Comparison of ENCODE assay signal across 32 cellular contexts in genomic region chr7:2488681-2489080, GRCh38. TPM values are rescaled to one million over a fixed set of nuclear protein-coding genes. Genes with fewer than 3 reads are reported as not detected.
A peak's percentile ranks its signal among the peaks of the same experiment; 100 is the strongest.
DNase-seq lines count a peak whose midpoint lies in the region; ATAC-seq, FAIRE-seq and TF ChIP-seq lines count a peak whose summit lies in the region.
"Had no signal": no experiment of that assay in that cellular context is flagged by ENCODE, and none has a peak within 500 bp of the region (broad histone marks: within the 10 kb centered on the region; RNA-seq: fewer than 3 reads in every experiment).

No MANE protein-coding gene starts in this region.

- TF ChIP-seq POLR2A in suprapubic skin (IDR thresholded peaks at IDR 0.05): no peak

- H3K4me3 ChIP-seq in BLaER1 (peak overlapping the region; percentile 20; the same call in 1 of the 2 replicates), coronary artery (peak overlapping the region; percentile 14), suprapubic skin (no peak overlapping the region)
- H3K4me3 ChIP-seq: GM12878, spleen had no signal

- H3K27ac Mint-ChIP-seq in naive B cell: peak overlapping the region in 4 of 6 donors; percentile 21 to 89 (median 55)

- H3K36me3 ChIP-seq in BLaER1 (no peaks in the 10 kb centered on the region), suprapubic skin (no peaks in the 10 kb centered on the region)
- H3K36me3 ChIP-seq: spleen had no signal

- H3K4me3 Mint-ChIP-seq in naive B cell: peak overlapping the region in 1 of 8 donors; percentile 49
- H3K4me3 Mint-ChIP-seq: activated T-cell treated with anti-CD3 and anti-CD28 coated beads, Interleukin-2, amount 50 U/mL, for 4 hours; endodermal cell had no signal

- H3K4me2 ChIP-seq in BLaER1: peak overlapping the region; percentile 92
- H3K4me2 ChIP-seq: KMS-11 had no signal

- H3K4me1 Mint-ChIP-seq in naive B cell: peaks cover 2 to 22% (median 17%) of the 10 kb centered on the region in 3 donors
- H3K4me1 Mint-ChIP-seq: endodermal cell had no signal

- H3K27me3 ChIP-seq in BLaER1 (no peaks in the 10 kb centered on the region), suprapubic skin (no peaks in the 10 kb centered on the region)

- DNase-seq in coronary artery (ENCODE audit: low spot score) (no peak), naive B cell (no peak), suprapubic skin (ENCODE audit: low spot score in 2 of 2) (no peak), RCC 7860 (ENCODE audit: low spot score) (no peak), NCI-H187 (lab: John Stamatoyannopoulos, UW) (no peak), OCI-M2 (lab: John Stamatoyannopoulos, UW; ENCODE audit: unreplicated experiment) (no peak)
- DNase-seq: activated naive CD4-positive, alpha-beta T cell; activated T-cell treated with anti-CD3 and anti-CD28 coated beads, Interleukin-2, amount 50 U/mL, for 4 hours; C1 segment of cervical spinal cord; Calu3; endodermal cell; kidney glomerular epithelial cell; mammary epithelial cell; NCI-H1436 treated with DMSO at 0.1 percent for 48 hours; NCI-H2171; NCI-H524 treated with DMSO at 0.1 percent for 48 hours; occipital lobe; stimulated activated CD4-positive, alpha-beta T cell treated with anti-CD3 and anti-CD28 coated beads, Interleukin-4, amount 100 ng/mL, for 1 hour; stimulated activated naive CD4-positive, alpha-beta T cell had no signal

- TF ChIP-seq EP300 in suprapubic skin (IDR thresholded peaks at IDR 0.05): no peak

- H3K4me1 ChIP-seq in BLaER1 (peaks cover 82% of the 10 kb centered on the region), suprapubic skin (peaks cover 36% of the 10 kb centered on the region)

- no peaks in the 10 kb centered on the region for H3K9me3 ChIP-seq in BLaER1
- H3K9me3 ChIP-seq in suprapubic skin: no peaks in the 10 kb centered on the region
- H3K9me3 ChIP-seq: spleen had no signal

- H3K9ac ChIP-seq in BLaER1: peak overlapping the region; percentile 60
- H3K9ac ChIP-seq: KMS-11 had no signal

- WGBS in suprapubic skin: 36% methylated on average over 8 of the region's 9 CpGs

- H3K27ac ChIP-seq in BLaER1 (peak overlapping the region; percentile 73), coronary artery (peak overlapping the region; percentile 10 to 77), suprapubic skin (peak overlapping the region; percentile 64)
- H3K27ac ChIP-seq: KMS-11, spleen had no signal

- H4K20me1 ChIP-seq in BLaER1: no peaks in the 10 kb centered on the region

- no peak for FAIRE-seq in RCC 7860 (lab: Jason Lieb, UNC)
- FAIRE-seq: bronchial epithelial cell, GM12878, HTR-8/SVneo had no signal

- peaks cover 9 to 61% (median 39%) of the 10 kb centered on the region in 3 donors for H3K27me3 Mint-ChIP-seq in naive B cell

- H3K36me3 Mint-ChIP-seq in naive B cell: peaks cover 0 to 14% of the 10 kb centered on the region in 2 donors

- peaks cover 0 to 6% (median 0%) of the 10 kb centered on the region in 7 donors for H3K9me3 Mint-ChIP-seq in naive B cell
- H3K9me3 Mint-ChIP-seq: activated T-cell treated with anti-CD3 and anti-CD28 coated beads, Interleukin-2, amount 50 U/mL, for 4 hours; endodermal cell had no signal

- ATAC-seq in naive B cell (ENCODE audit: low read depth in 2 of 2): no peak
- no peak for ATAC-seq in HG02678 (IDR thresholded peaks at IDR 0.05; ENCODE audit: unreplicated experiment)
- ATAC-seq: activated T-cell treated with anti-CD3 and anti-CD28 coated beads, Interleukin-2, amount 50 U/mL, for 4 hours; GM12878 had no signal

- TF ChIP-seq CTCF in coronary artery (IDR thresholded peaks at IDR 0.05): no peak
- TF ChIP-seq CTCF in suprapubic skin (IDR thresholded peaks at IDR 0.05): no peak

RNA-seq across cellular contexts. Expression of gene GRIFIN, which starts 12.5 kb away (rescaled TPM):
- not detected for polyA plus RNA-seq in naive B cell (ENCODE audit: low read depth in 6 of 6)
- total RNA-seq in suprapubic skin: not detected
- total RNA-seq: A673; activated CD8-positive, alpha-beta memory T cell treated with anti-CD3 and anti-CD28 coated beads for 36 hours; activated T-cell treated with anti-CD3 and anti-CD28 coated beads, Interleukin-2, amount 50 U/mL, for 4 hours; bronchial epithelial cell; Calu3; endodermal cell; glomerular endothelial cell; GM12878; H4; mammary epithelial cell; occipital lobe; spleen; T-helper 1 cell treated with Interleukin-12 subunit alpha and Interleukin-12 subunit beta and Interleukin-4 antibody, amounts not matched to agents 30 ng/mL and 1 ng/mL, for 36 hours; ureter had no signal
- polyA plus RNA-seq: GM12878, mammary epithelial cell, spleen had no signal

RNA-seq across cellular contexts. Expression of gene LFNG, which starts 30.9 kb away (rescaled TPM):
- 1 to 10 TPM in 5 of 6 donors, under 1 TPM in 1; 0.59 to 4.0 (median 2.2) TPM for polyA plus RNA-seq in naive B cell (ENCODE audit: low read depth in 6 of 6)
- total RNA-seq in suprapubic skin: 100 to 1,000 TPM; 105 to 198 (median 150) TPM
